15 cellular contexts compared by ENCODE assay signal in the genomic region with DNA sequence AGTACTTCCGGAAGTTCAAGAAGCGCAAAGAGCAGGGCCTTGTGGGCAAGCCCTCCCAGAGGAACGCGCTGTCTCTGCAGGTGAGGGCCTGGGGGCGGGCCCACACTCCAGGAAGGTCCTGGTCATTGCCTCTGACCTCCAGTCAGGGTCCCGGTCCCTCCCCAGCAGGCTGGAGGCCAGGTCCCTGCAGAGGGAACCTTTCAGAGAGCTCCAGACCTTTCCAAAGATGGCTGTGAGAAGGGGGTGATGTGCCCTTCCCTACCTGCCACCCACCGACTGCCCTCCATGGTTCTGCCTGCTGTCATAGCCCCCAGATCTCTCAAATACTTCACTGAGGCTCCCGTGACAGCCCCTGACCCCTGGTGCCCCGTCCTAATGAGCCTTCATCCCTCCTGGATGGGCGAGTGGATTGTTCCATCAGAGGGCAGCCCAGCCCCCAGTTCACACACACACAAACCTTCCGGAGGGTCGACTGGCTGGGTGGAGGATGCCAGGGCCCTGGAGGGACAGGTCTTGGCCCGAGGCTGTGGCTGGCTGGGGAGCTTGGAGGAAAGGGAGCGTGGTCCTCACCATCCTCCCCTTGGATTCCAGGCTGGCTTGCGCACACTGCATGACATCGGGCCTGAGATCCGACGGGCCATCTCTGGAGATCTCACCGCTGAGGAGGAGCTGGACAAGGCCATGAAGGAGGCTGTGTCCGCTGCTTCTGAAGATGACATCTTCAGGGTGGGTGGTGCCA.
DNase-seq lines count a peak whose midpoint lies in the region; ATAC-seq and TF ChIP-seq lines count a peak whose summit lies in the region.
"Had no signal": no experiment of that assay in that cellular context is flagged by ENCODE, and none has a peak within 500 bp of the region (broad histone marks: within the 10 kb centered on the region; RNA-seq: fewer than 3 reads in every experiment).

No MANE protein-coding gene starts in this region.

- no peaks in the 10 kb centered on the region for H3K27me3 ChIP-seq in endodermal cell (ENCODE audit: control insufficient read depth, insufficient read depth, low read length, poor library complexity, severe bottlenecking)
- H3K27me3 ChIP-seq in neuronal stem cell (ENCODE audit: control insufficient read depth in 3 of 3, insufficient read depth in 3 of 3, low read depth in 1 of 3, low read length in 3 of 3): no peaks in the 10 kb centered on the region

- no peaks in the 10 kb centered on the region for H3K9me3 Mint-ChIP-seq in endodermal cell
- H3K9me3 Mint-ChIP-seq in activated naive CD8-positive, alpha-beta T cell treated with anti-CD3 and anti-CD28 coated beads, Interleukin-2, amount 50 U/mL, for 24 hours: no peaks in the 10 kb centered on the region
- H3K9me3 Mint-ChIP-seq: CD4-positive, CD25-positive, alpha-beta regulatory T cell had no signal

- no peak overlapping the region for H2AFZ ChIP-seq in neuronal stem cell (ENCODE audit: low read length)
- H2AFZ ChIP-seq: GM23338 had no signal

- WGBS in endodermal cell (ENCODE audit: insufficient coverage in 1 of 2, insufficient read length in 1 of 2), 2 experiments: 88 to 91% methylated on average over 15 to 20 of the region's 20 CpGs
- no CpG with 5 or more reads among the region's 20 CpGs for WGBS in neuronal stem cell (ENCODE audit: extremely low coverage in 2 of 2, insufficient read length in 2 of 2, insufficient replicate concordance in 1 of 2), 2 donors

- no peak for TF ChIP-seq CTCF in endodermal cell (conservative IDR thresholded peaks at IDR 0.05)

- H3K27ac ChIP-seq in endodermal cell (ENCODE audit: low read depth, low read length) (no peak overlapping the region), neuronal stem cell (replicated peaks; ENCODE audit: low read length) (no peak overlapping the region)
- H3K27ac ChIP-seq: BLaER1 treated with 17β-estradiol and CSF1 and Interleukin-3, amounts not matched to agents 10 nM and 100 nM had no signal

- H3K9ac ChIP-seq in endodermal cell (ENCODE audit: extremely low read depth, low read length, poor library complexity, severe bottlenecking) (no peak overlapping the region), neuronal stem cell (ENCODE audit: low read depth, low read length, poor library complexity) (peak overlapping the region; percentile 7)
- H3K9ac ChIP-seq: BLaER1 treated with 17β-estradiol and CSF1 and Interleukin-3, amounts not matched to agents 10 nM and 100 nM had no signal

- DNase-seq in activated CD8-positive, alpha-beta memory T cell treated with anti-CD3 and anti-CD28 coated beads, Interleukin-2, amount 50 U/mL, for 48 hours: peak; percentile 44
- DNase-seq in activated CD8-positive, alpha-beta memory T cell treated with anti-CD3 and anti-CD28 coated beads, Interleukin-2, amount 50 U/mL, for 4 hours: no peak
- peak; percentile 45 for DNase-seq in endodermal cell
- no peak for DNase-seq in neuronal stem cell (ENCODE audit: low spot score)
- no peak for DNase-seq in activated naive CD8-positive, alpha-beta T cell treated with anti-CD3 and anti-CD28 coated beads, Interleukin-2, amount 50 U/mL, for 24 hours
- no peak for DNase-seq in iPS-NIHi11 (ENCODE audit: low spot score)
- DNase-seq: ACHN; CD4-positive, CD25-positive, alpha-beta regulatory T cell; DMS53; GF-D8 had no signal

- no peak overlapping the region for H2AK5ac ChIP-seq in neuronal stem cell (ENCODE audit: low read depth, low read length)

- H3K23ac ChIP-seq in neuronal stem cell (ENCODE audit: low read depth, low read length, poor library complexity): no peak overlapping the region

- H3K27me3 Mint-ChIP-seq in endodermal cell (ENCODE audit: insufficient read depth): no peaks in the 10 kb centered on the region
- no peaks in the 10 kb centered on the region for H3K27me3 Mint-ChIP-seq in activated naive CD8-positive, alpha-beta T cell treated with anti-CD3 and anti-CD28 coated beads, Interleukin-2, amount 50 U/mL, for 24 hours
- H3K27me3 Mint-ChIP-seq: CD4-positive, CD25-positive, alpha-beta regulatory T cell had no signal

- no peak overlapping the region for H3K27ac Mint-ChIP-seq in endodermal cell
- H3K27ac Mint-ChIP-seq in activated naive CD8-positive, alpha-beta T cell treated with anti-CD3 and anti-CD28 coated beads, Interleukin-2, amount 50 U/mL, for 24 hours: no peak overlapping the region
- H3K27ac Mint-ChIP-seq: CD4-positive, CD25-positive, alpha-beta regulatory T cell; GM23338 had no signal

- H3K36me3 ChIP-seq in endodermal cell (ENCODE audit: control insufficient read depth, insufficient read depth, low read length) (no peaks in the 10 kb centered on the region), neuronal stem cell (replicated peaks in 1 of 2; ENCODE audit: control insufficient read depth in 2 of 2, insufficient read depth in 2 of 2, low read length in 2 of 2) (no peaks in the 10 kb centered on the region)
- H3K36me3 ChIP-seq: BLaER1 treated with 17β-estradiol and CSF1 and Interleukin-3, amounts not matched to agents 10 nM and 100 nM; HAP-1 had no signal

- no peaks in the 10 kb centered on the region for H3K79me1 ChIP-seq in neuronal stem cell (ENCODE audit: low read depth, low read length)

- peak overlapping the region; percentile 79 for H2BK12ac ChIP-seq in neuronal stem cell (ENCODE audit: low read length)

- no peak for ATAC-seq in activated naive CD8-positive, alpha-beta T cell treated with anti-CD3 and anti-CD28 coated beads, Interleukin-2, amount 50 U/mL, for 24 hours
- ATAC-seq in GM21390 (IDR thresholded peaks at IDR 0.05; ENCODE audit: unreplicated experiment): no peak
- ATAC-seq: GM23338, HepG2 had no signal

- no peak overlapping the region for H4K91ac ChIP-seq in neuronal stem cell (ENCODE audit: low read depth, low read length, poor library complexity)

- no peak overlapping the region for H3K4me3 Mint-ChIP-seq in endodermal cell
- H3K4me3 Mint-ChIP-seq in activated naive CD8-positive, alpha-beta T cell treated with anti-CD3 and anti-CD28 coated beads, Interleukin-2, amount 50 U/mL, for 24 hours: no peak overlapping the region
- H3K4me3 Mint-ChIP-seq: CD4-positive, CD25-positive, alpha-beta regulatory T cell; GM23338 had no signal

- H3K9me3 ChIP-seq in endodermal cell (ENCODE audit: control insufficient read depth, low read length) (no peaks in the 10 kb centered on the region), neuronal stem cell (replicated peaks in 1 of 2; ENCODE audit: control insufficient read depth in 2 of 2, insufficient read depth in 1 of 2, low read depth in 1 of 2, low read length in 2 of 2) (peaks cover 0 to 2% of the 10 kb centered on the region in 2 donors)
- H3K9me3 ChIP-seq: BLaER1 treated with 17β-estradiol and CSF1 and Interleukin-3, amounts not matched to agents 10 nM and 100 nM; HAP-1 had no signal

- H2BK15ac ChIP-seq in neuronal stem cell (ENCODE audit: low read length): peak overlapping the region; percentile 6

- no peak overlapping the region for H3K4me2 ChIP-seq in neuronal stem cell (ENCODE audit: insufficient read depth, low read length, poor library complexity, severe bottlenecking)
- H3K4me2 ChIP-seq: BLaER1 treated with 17β-estradiol and CSF1 and Interleukin-3, amounts not matched to agents 10 nM and 100 nM; GM23338 had no signal

- no peaks in the 10 kb centered on the region for H3K4me1 Mint-ChIP-seq in endodermal cell
- H3K4me1 Mint-ChIP-seq in activated naive CD8-positive, alpha-beta T cell treated with anti-CD3 and anti-CD28 coated beads, Interleukin-2, amount 50 U/mL, for 24 hours: no peaks in the 10 kb centered on the region

- H4K8ac ChIP-seq in neuronal stem cell (ENCODE audit: low read depth, low read length): no peak overlapping the region

- H3K14ac ChIP-seq in neuronal stem cell (ENCODE audit: low read length): no peak overlapping the region

- H2BK5ac ChIP-seq in neuronal stem cell (ENCODE audit: low read length): no peak overlapping the region

- peak overlapping the region; percentile 44 for H3K18ac ChIP-seq in neuronal stem cell (ENCODE audit: low read length)

- no peak overlapping the region for H2BK120ac ChIP-seq in neuronal stem cell (ENCODE audit: low read depth, low read length)

- H3K36me3 Mint-ChIP-seq in endodermal cell (ENCODE audit: low read depth): no peaks in the 10 kb centered on the region
- no peaks in the 10 kb centered on the region for H3K36me3 Mint-ChIP-seq in activated naive CD8-positive, alpha-beta T cell treated with anti-CD3 and anti-CD28 coated beads, Interleukin-2, amount 50 U/mL, for 24 hours (ENCODE audit: low read depth)
- H3K36me3 Mint-ChIP-seq: CD4-positive, CD25-positive, alpha-beta regulatory T cell had no signal

- H3K4me1 ChIP-seq in endodermal cell (ENCODE audit: control insufficient read depth, insufficient read depth, low read length) (no peaks in the 10 kb centered on the region), neuronal stem cell (ENCODE audit: control insufficient read depth in 2 of 2, insufficient read depth in 1 of 2, low read depth in 1 of 2, low read length in 2 of 2) (peaks cover 0 to 15% of the 10 kb centered on the region in 2 donors)
- H3K4me1 ChIP-seq: HAP-1 had no signal

- H3K4ac ChIP-seq in neuronal stem cell (ENCODE audit: low read length): no peak overlapping the region

- H3K4me3 ChIP-seq in endodermal cell (ENCODE audit: low read length) (no peak overlapping the region), neuronal stem cell (ENCODE audit: low read length in 2 of 2) (no peak overlapping the region)
- H3K4me3 ChIP-seq: BLaER1 treated with 17β-estradiol and CSF1 and Interleukin-3, amounts not matched to agents 10 nM and 100 nM; GM23338; HAP-1 had no signal

Comparison
In these comparisons a context has a peak if more than half of its experiments do, and no peak if none do; other contexts are left out.
1. DNase-seq: peak in activated CD8-positive, alpha-beta memory T cell treated with anti-CD3 and anti-CD28 coated beads, Interleukin-2, amount 50 U/mL, for 48 hours (single experiment) and endodermal cell (single experiment); none in activated CD8-positive, alpha-beta memory T cell treated with anti-CD3 and anti-CD28 coated beads, Interleukin-2, amount 50 U/mL, for 4 hours (single experiment), neuronal stem cell (single experiment), activated naive CD8-positive, alpha-beta T cell treated with anti-CD3 and anti-CD28 coated beads, Interleukin-2, amount 50 U/mL, for 24 hours (single experiment) and iPS-NIHi11 (single experiment).